ENCODE assay signal across 22 cellular contexts in genomic region chr14:61179776-61180398, GRCh38.
DNase-seq lines count a peak whose midpoint lies in the region; ATAC-seq and TF ChIP-seq lines count a peak whose summit lies in the region.
"Had no signal": no experiment of that assay in that cellular context is flagged by ENCODE, and none has a peak within 500 bp of the region (broad histone marks: within the 10 kb centered on the region; RNA-seq: fewer than 3 reads in every experiment).

No MANE protein-coding gene starts in this region.

- H3K4me2 ChIP-seq in mesenchymal stem cell (ENCODE audit: low read length, poor library complexity, severe bottlenecking): no peak overlapping the region

- H3K9me3 Mint-ChIP-seq in HFFc6: no peaks in the 10 kb centered on the region

- no peak for ATAC-seq in HG02571 (IDR thresholded peaks at IDR 0.05; ENCODE audit: unreplicated experiment)
- no peak for ATAC-seq in GM18520 (IDR thresholded peaks at IDR 0.05; ENCODE audit: unreplicated experiment)
- ATAC-seq: gastrocnemius medialis, left colon, mucosa of descending colon, sciatic nerve had no signal

- H3K9ac ChIP-seq in mesenchymal stem cell (ENCODE audit: low read length): no peak overlapping the region

- no peak overlapping the region for H4K8ac ChIP-seq in mesenchymal stem cell (ENCODE audit: low read length)

- H3K4ac ChIP-seq in mesenchymal stem cell (ENCODE audit: low read depth in 1 of 2, low read length in 2 of 2): peak overlapping the region in 1 of 2 experiments; percentile 1

- H3K36me3 ChIP-seq in mesenchymal stem cell (ENCODE audit: control insufficient read depth in 1 of 2, insufficient read depth in 2 of 2, low read depth in 1 of 2, low read length in 2 of 2) (no peaks in the 10 kb centered on the region), testis (ENCODE audit: low read depth, missing control alignments) (no peaks in the 10 kb centered on the region)
- H3K36me3 ChIP-seq: gastrocnemius medialis, WERI-Rb-1 had no signal

- H3K4me3 Mint-ChIP-seq in HFFc6: no peak overlapping the region
- H3K4me3 Mint-ChIP-seq: activated naive CD8-positive, alpha-beta T cell had no signal

- H2AFZ ChIP-seq in mesenchymal stem cell (ENCODE audit: low read depth, low read length): no peak overlapping the region

- H3K36me3 Mint-ChIP-seq in HFFc6 (ENCODE audit: low read depth): peaks cover 6% of the 10 kb centered on the region; the same call in 1 of the 2 replicates
- H3K36me3 Mint-ChIP-seq: activated naive CD8-positive, alpha-beta T cell had no signal

- H3K27ac ChIP-seq in mesenchymal stem cell (ENCODE audit: low read length, poor library complexity, severe bottlenecking): peak overlapping the region; percentile 98
- H3K27ac ChIP-seq in testis: no peak overlapping the region
- H3K27ac ChIP-seq: gastrocnemius medialis, WERI-Rb-1 had no signal

- H2AK5ac ChIP-seq in mesenchymal stem cell (ENCODE audit: low read length, severe bottlenecking): peak overlapping the region; percentile 42

- no peak for TF ChIP-seq POLR2A in testis (IDR thresholded peaks at IDR 0.05)

- no peak overlapping the region for H3K14ac ChIP-seq in mesenchymal stem cell (ENCODE audit: low read length in 2 of 2)

- no peaks in the 10 kb centered on the region for H3K79me1 ChIP-seq in mesenchymal stem cell (replicated peaks; ENCODE audit: low read length, poor library complexity, severe bottlenecking)

- H2BK5ac ChIP-seq in mesenchymal stem cell (ENCODE audit: low read depth, low read length, poor library complexity, severe bottlenecking): peak overlapping the region; percentile 10

- H3K27me3 ChIP-seq in mesenchymal stem cell (ENCODE audit: control insufficient read depth in 1 of 2, insufficient read depth in 1 of 2, low read length in 2 of 2): no peaks in the 10 kb centered on the region
- no peaks in the 10 kb centered on the region for H3K27me3 ChIP-seq in testis
- H3K27me3 ChIP-seq: gastrocnemius medialis had no signal

- peaks cover 19% of the 10 kb centered on the region for H3K4me1 ChIP-seq in mesenchymal stem cell (ENCODE audit: control insufficient read depth, insufficient read depth, low read depth, low read length)
- no peaks in the 10 kb centered on the region for H3K4me1 ChIP-seq in testis
- H3K4me1 ChIP-seq: gastrocnemius medialis had no signal

- TF ChIP-seq CTCF in HFFc6 (IDR thresholded peaks at IDR 0.05): no peak; the same call in 1 of the 2 replicates
- TF ChIP-seq CTCF in testis (IDR thresholded peaks at IDR 0.05): no peak

- peak overlapping the region; percentile 40 to 49 for H2BK12ac ChIP-seq in mesenchymal stem cell (ENCODE audit: low read length in 2 of 2)

- H3K27me3 Mint-ChIP-seq in HFFc6 (ENCODE audit: insufficient read depth): peaks cover 2% of the 10 kb centered on the region

- WGBS in mesenchymal stem cell: 87% methylated on average over 7 of the region's 7 CpGs
- 91 to 94% methylated on average over 7 of the region's 7 CpGs for WGBS in testis, 2 donors

- peak overlapping the region; percentile 55 for H2BK15ac ChIP-seq in mesenchymal stem cell (ENCODE audit: low read depth, poor library complexity, severe bottlenecking)

- DNase-seq in ACHN (peak; percentile 7), HFFc6 (peak; percentile 46), astrocyte of the hippocampus (ENCODE audit: low read depth, low spot score) (peak; percentile 73), mesenchymal stem cell (peak; percentile 63), testis (no peak), DMS79 (lab: John Stamatoyannopoulos, UW) (no peak)
- DNase-seq: activated CD4-positive, alpha-beta T cell treated with anti-CD3 and anti-CD28 coated beads, Interleukin-2, amount 50 U/mL, for 48 hours; activated T-cell treated with anti-CD3 and anti-CD28 coated beads, Interleukin-2, amount 50 U/mL, for 1 hour; AML-193; Caco-2; effector CD8-positive, alpha-beta T cell; gastrocnemius medialis; left colon; mucosa of descending colon; NCI-H1436; stimulated activated CD4-positive, alpha-beta T cell treated with anti-CD3 and anti-CD28 coated beads, Interleukin-2, amount 100 ng/mL, for 24 hours; T-helper 1 cell; WERI-Rb-1 had no signal

- no peak overlapping the region for H3K23ac ChIP-seq in mesenchymal stem cell (ENCODE audit: low read length in 2 of 2)

- H3K18ac ChIP-seq in mesenchymal stem cell (ENCODE audit: low read depth in 1 of 2, low read length in 2 of 2): no peak overlapping the region

- H3K4me3 ChIP-seq in mesenchymal stem cell (ENCODE audit: insufficient read depth in 1 of 2, low read depth in 1 of 2, low read length in 2 of 2) (no peak overlapping the region), testis (no peak overlapping the region)
- H3K4me3 ChIP-seq: gastrocnemius medialis, mucosa of descending colon had no signal

- H2BK120ac ChIP-seq in mesenchymal stem cell (ENCODE audit: low read depth, low read length): no peak overlapping the region

- peaks cover 70% of the 10 kb centered on the region for H3K4me1 Mint-ChIP-seq in HFFc6 (ENCODE audit: low read depth)

- peak overlapping the region; percentile 94 for H3K27ac Mint-ChIP-seq in HFFc6
- H3K27ac Mint-ChIP-seq: activated naive CD8-positive, alpha-beta T cell had no signal

- intact Hi-C loops in testis (cut with DNase I; ENCODE audit: low total_unique reads): no loop called here

- in situ Hi-C loops in ACHN (cut with HindIII; ENCODE audit: low pct_ligation_motif_present, low pct_unique_long_range_greater_than_20kb, low sequenced_read_pairs): no loop called here

- H4K91ac ChIP-seq in mesenchymal stem cell (ENCODE audit: low read length): no peak overlapping the region

- no peaks in the 10 kb centered on the region for H3K9me3 ChIP-seq in mesenchymal stem cell (ENCODE audit: control insufficient read depth, low read length)
- H3K9me3 ChIP-seq in testis: no peaks in the 10 kb centered on the region
- H3K9me3 ChIP-seq: Caco-2, gastrocnemius medialis, mucosa of descending colon had no signal

Comparison
In these comparisons a context has a peak if more than half of its experiments do, and no peak if none do; other contexts are left out.
1. DNase-seq: peak in ACHN (single experiment), HFFc6 (single experiment), astrocyte of the hippocampus (single experiment) and mesenchymal stem cell (single experiment); none in testis (single experiment) and DMS79 (single experiment).